1 cellular context compared by ENCODE assay signal in genomic region chr18:55256568-55257289, GRCh38.
TF ChIP-seq lines count a peak whose summit lies in the region.

No MANE protein-coding gene starts in this region.

TF ChIP-seq in WTC11, 78 proteins besides CTCF, POLR2A, EP300 and RAD21 (continued from another document):
- TF ChIP-seq FOXP4 (CRISPR knock-in tag; IDR thresholded peaks at IDR 0.05) (no peak), TCF7 (CRISPR knock-in tag; IDR thresholded peaks at IDR 0.05; ENCODE audit: low read depth) (no peak), ZBTB21 (CRISPR knock-in tag; IDR thresholded peaks at IDR 0.05; ENCODE audit: borderline replicate concordance) (no peak), ZNF263 (CRISPR knock-in tag; IDR thresholded peaks at IDR 0.05; ENCODE audit: low read depth) (no peak), FOXJ3 (CRISPR knock-in tag; IDR thresholded peaks at IDR 0.05; ENCODE audit: borderline replicate concordance) (no peak), ETV6 (CRISPR knock-in tag; IDR thresholded peaks at IDR 0.05) (no peak), NFYB (CRISPR knock-in tag; conservative IDR thresholded peaks at IDR 0.05; ENCODE audit: low read depth) (no peak), USF2 (CRISPR knock-in tag; IDR thresholded peaks at IDR 0.05) (no peak)
